Comparison of ENCODE assay signal across 25 cellular contexts in genomic region chrY:9805235-9805634, GRCh38.
"Had no signal": no experiment of that assay in that cellular context is flagged by ENCODE, and none has a peak within 500 bp of the region (broad histone marks: within the 10 kb centered on the region; RNA-seq: fewer than 3 reads in every experiment).

No MANE protein-coding gene starts in this region.

- H3K27ac ChIP-seq: colonic mucosa, coronary artery, dorsolateral prefrontal cortex, epithelial cell of prostate, esophagus muscularis mucosa, esophagus squamous epithelium, foreskin keratinocyte, gastrocnemius medialis, gastroesophageal sphincter, heart left ventricle, heart right ventricle, hepatocyte had no signal

- H2AFZ ChIP-seq: hepatocyte had no signal

- H3K4me1 ChIP-seq: colonic mucosa, esophagus muscularis mucosa, esophagus squamous epithelium, foreskin keratinocyte, gastrocnemius medialis, gastroesophageal sphincter, heart left ventricle, heart right ventricle had no signal

- H3K4me3 ChIP-seq: colonic mucosa, coronary artery, dorsolateral prefrontal cortex, esophagus muscularis mucosa, esophagus squamous epithelium, gastrocnemius medialis, gastroesophageal sphincter, heart left ventricle, heart right ventricle, hepatocyte had no signal

- ATAC-seq: effector memory CD8-positive, alpha-beta T cell; esophagus mucosa; foreskin keratinocyte; gastrocnemius medialis; gastroesophageal sphincter; heart left ventricle; heart right ventricle had no signal

- H3K9me3 ChIP-seq: colonic mucosa, esophagus muscularis mucosa, esophagus squamous epithelium, gastrocnemius medialis, gastroesophageal sphincter, heart left ventricle, heart right ventricle had no signal

- DNase-seq: colonic mucosa; cortex of kidney; dermis blood vessel endothelial cell; dorsolateral prefrontal cortex; effector CD4-positive, alpha-beta T cell; effector CD8-positive, alpha-beta T cell; effector memory CD4-positive, alpha-beta T cell; effector memory CD8-positive, alpha-beta T cell; endodermal cell; erythroblast; esophagus squamous epithelium; foreskin fibroblast; foreskin keratinocyte; foreskin melanocyte; gastrocnemius medialis; glutamatergic neuron; head of caudate nucleus; heart left ventricle; heart right ventricle had no signal

- H3K36me3 ChIP-seq: colonic mucosa, esophagus muscularis mucosa, esophagus squamous epithelium, gastrocnemius medialis, gastroesophageal sphincter, heart left ventricle, heart right ventricle had no signal

- H3K27me3 ChIP-seq: colonic mucosa, dorsolateral prefrontal cortex, esophagus muscularis mucosa, esophagus squamous epithelium, foreskin keratinocyte, gastrocnemius medialis, gastroesophageal sphincter, heart left ventricle, heart right ventricle, hepatocyte had no signal

- H3K4me2 ChIP-seq: hepatocyte had no signal

- H3K79me2 ChIP-seq: hepatocyte had no signal
